Comparison of ENCODE assay signal across 15 cellular contexts in genomic region chr3:187456268-187456667, GRCh38.
DNase-seq lines count a peak whose midpoint lies in the region; ATAC-seq, FAIRE-seq and TF ChIP-seq lines count a peak whose summit lies in the region.
"Had no signal": no experiment of that assay in that cellular context is flagged by ENCODE, and none has a peak within 500 bp of the region (broad histone marks: within the 10 kb centered on the region; RNA-seq: fewer than 3 reads in every experiment).

No MANE protein-coding gene starts in this region.

- no peak for TF ChIP-seq EP300 in upper lobe of left lung (IDR thresholded peaks at IDR 0.05)

- CTCF ChIA-PET in GM10248 (lab: Yijun Ruan, JAX), result no interaction called here

- H3K9me3 ChIP-seq in kidney (ENCODE audit: control insufficient read depth in 1 of 2, low read length in 2 of 2) (no peaks in the 10 kb centered on the region), tibial artery (no peaks in the 10 kb centered on the region), upper lobe of left lung (no peaks in the 10 kb centered on the region)

- TF ChIP-seq CTCF in dorsolateral prefrontal cortex (IDR thresholded peaks at IDR 0.05 in 54 of 56, conservative IDR thresholded peaks at IDR 0.05 in 2 of 56; ENCODE audit: low read depth in 1 of 56, partially characterized antibody in 56 of 56) (no peak), kidney (IDR thresholded peaks at IDR 0.05; ENCODE audit: borderline replicate concordance, extremely low read depth, insufficient read depth) (no peak), tibial artery (IDR thresholded peaks at IDR 0.05) (no peak), upper lobe of left lung (IDR thresholded peaks at IDR 0.05) (no peak), GM10248 (IDR thresholded peaks at IDR 0.05; ENCODE audit: control extremely low read depth, extremely low read depth, low read depth, missing control alignments) (no peak)

- H3K36me3 ChIP-seq in kidney (ENCODE audit: control insufficient read depth in 1 of 2, insufficient read depth in 2 of 2, low read length in 2 of 2), result no peaks in the 10 kb centered on the region
- no peaks in the 10 kb centered on the region for H3K36me3 ChIP-seq in tibial artery
- H3K36me3 ChIP-seq in upper lobe of left lung, result no peaks in the 10 kb centered on the region
- H3K36me3 ChIP-seq: neural progenitor cell had no signal

- POLR2A ChIA-PET in GM10248 (lab: Yijun Ruan, JAX), result no interaction called here

- H3K4me1 ChIP-seq in kidney (ENCODE audit: control insufficient read depth in 1 of 2, insufficient read depth in 1 of 2, low read depth in 1 of 2, low read length in 2 of 2) (no peaks in the 10 kb centered on the region), tibial artery (peaks cover 0 to 5% (median 0%) of the 10 kb centered on the region in 4 donors), upper lobe of left lung (no peaks in the 10 kb centered on the region)
- H3K4me1 ChIP-seq: neural progenitor cell had no signal

- DNase-seq in NCI-H1417 (lab: John Stamatoyannopoulos, UW), result peak in 2 of 3 experiments; percentile 5 to 22
- no peak for DNase-seq in NCI-H1417 treated with DMSO at 0.1 percent for 48 hours (lab: John Stamatoyannopoulos, UW)
- peak in 6 of 10 donors; percentile 15 to 64 (median 49) for DNase-seq in dorsolateral prefrontal cortex
- peak; percentile 86 for DNase-seq in kidney
- peak; percentile 54 to 75 for DNase-seq in tibial artery
- DNase-seq in upper lobe of left lung, result no peak
- DNase-seq in GM10248 (ENCODE audit: extremely low spot score), result no peak
- DNase-seq: activated CD8-positive, alpha-beta memory T cell treated with anti-CD3 and anti-CD28 coated beads, Interleukin-2, amount 50 U/mL, for 48 hours; Karpas-422; NCI-H226; stimulated activated CD4-positive, alpha-beta T cell treated with anti-CD3 and anti-CD28 coated beads, Interleukin-4, amount 100 ng/mL, for 1 hour had no signal

- TF ChIP-seq POLR2A in upper lobe of left lung (IDR thresholded peaks at IDR 0.05), result no peak

- 18 to 31% methylated on average over 1 of the region's 1 CpG for WGBS in upper lobe of left lung, 2 donors

- H3K27me3 ChIP-seq in dorsolateral prefrontal cortex (no peaks in the 10 kb centered on the region), tibial artery (no peaks in the 10 kb centered on the region), upper lobe of left lung (no peaks in the 10 kb centered on the region)
- H3K27me3 ChIP-seq: neural progenitor cell had no signal

- no peak for FAIRE-seq in kidney (lab: Jason Lieb, UNC)
- FAIRE-seq: A204.1, keratinocyte had no signal

- H3K27ac ChIP-seq in dorsolateral prefrontal cortex (peak overlapping the region in 4 of 59 donors; percentile 1 to 49 (median 22)), kidney (ENCODE audit: low read depth in 2 of 2, low read length in 2 of 2) (no peak overlapping the region), tibial artery (no peak overlapping the region), upper lobe of left lung (no peak overlapping the region)
- H3K27ac ChIP-seq: neural progenitor cell had no signal

- ATAC-seq in upper lobe of left lung (ENCODE audit: low FRiP score in 2 of 2), result no peak
- ATAC-seq in HG03025 (IDR thresholded peaks at IDR 0.05; ENCODE audit: low FRiP score, unreplicated experiment), result no peak

- no peak overlapping the region for H3K9ac ChIP-seq in kidney (ENCODE audit: low read length in 2 of 2)
- H3K9ac ChIP-seq: neural progenitor cell had no signal

- H3K4me3 ChIP-seq in dorsolateral prefrontal cortex (no peak overlapping the region), kidney (ENCODE audit: low read length in 2 of 2) (no peak overlapping the region), tibial artery (no peak overlapping the region), upper lobe of left lung (no peak overlapping the region)
- H3K4me3 ChIP-seq: neural progenitor cell had no signal

- intact Hi-C loops in dorsolateral prefrontal cortex (cut with DNase I), result no loop called here
- intact Hi-C loops in kidney (cut with DNase I), result no loop called here
- intact Hi-C loops in tibial artery (cut with DNase I; ENCODE audit: low total_unique reads), result no loop called here

Comparison
In these comparisons a context has a peak if more than half of its experiments do, and no peak if none do; other contexts are left out.
1. DNase-seq: peak in NCI-H1417 (2 of 3), dorsolateral prefrontal cortex (6 of 10), kidney (single experiment) and tibial artery (2 of 2); none in NCI-H1417 treated with DMSO at 0.1 percent for 48 hours (single experiment), upper lobe of left lung (0 of 2) and GM10248 (single experiment).